ENCODE assay signal across 13 cellular contexts in genomic region chr3:158102660-158103085, GRCh38. TPM values are rescaled to one million over a fixed set of nuclear protein-coding genes. Genes with fewer than 3 reads are reported as not detected.
DNase-seq lines count a peak whose midpoint lies in the region; ATAC-seq lines count a peak whose summit lies in the region.
"Had no signal": no experiment of that assay in that cellular context is flagged by ENCODE, and none has a peak within 500 bp of the region (broad histone marks: within the 10 kb centered on the region; RNA-seq: fewer than 3 reads in every experiment).

No MANE protein-coding gene starts in this region.

- no peak overlapping the region for H3K27ac ChIP-seq in iPS DF 6.9 (ENCODE audit: low read length)
- H3K27ac ChIP-seq: left lung, testis had no signal

- intact Hi-C loops in activated naive CD4-positive, alpha-beta T cell treated with anti-CD3 and anti-CD28 coated beads for 36 hours (cut with micrococcal nuclease), result no loop called here
- intact Hi-C loops in activated CD4-positive, alpha-beta memory T cell treated with anti-CD3 and anti-CD28 coated beads for 36 hours (cut with micrococcal nuclease), result loop anchor here (10.0 kb wide), 1 partner anchor 432 kb away; no protein-coding TSS in a partner anchor

- H3K4me3 ChIP-seq in iPS DF 6.9 (ENCODE audit: low read length), result peak overlapping the region; percentile 19; the same call in 1 of the 2 replicates

- H3K9me3 ChIP-seq in iPS DF 6.9 (ENCODE audit: control insufficient read depth, insufficient read depth, low read length), result no peaks in the 10 kb centered on the region
- H3K9me3 ChIP-seq: left lung, testis had no signal

- H3K4me1 Mint-ChIP-seq in activated naive CD4-positive, alpha-beta T cell treated with anti-CD3 and anti-CD28 coated beads for 36 hours (ENCODE audit: low read depth), result peaks cover 52% of the 10 kb centered on the region
- H3K4me1 Mint-ChIP-seq in activated CD4-positive, alpha-beta memory T cell treated with anti-CD3 and anti-CD28 coated beads for 36 hours (ENCODE audit: low read depth), result peaks cover 47% of the 10 kb centered on the region
- peaks cover 52% of the 10 kb centered on the region for H3K4me1 Mint-ChIP-seq in stimulated activated effector memory CD8-positive, alpha-beta T cell treated with anti-CD3 and anti-CD28 coated beads, Interleukin-12 subunit alpha, Interleukin-12 subunit beta, amount 100 ng/mL, for 72 hours

- H3K36me3 ChIP-seq in iPS DF 6.9 (ENCODE audit: control insufficient read depth, insufficient read depth, low read length), result no peaks in the 10 kb centered on the region
- H3K36me3 ChIP-seq: left lung had no signal

- POLR2A ChIA-PET in activated CD4-positive, alpha-beta memory T cell treated with anti-CD3 and anti-CD28 coated beads for 36 hours (lab: Charles Lee), result no interaction called here

- H3K4me1 ChIP-seq in iPS DF 6.9 (ENCODE audit: control insufficient read depth, insufficient read depth, low read length), result peaks cover 5% of the 10 kb centered on the region; the same call in 1 of the 2 replicates

- no CpG with 5 or more reads among the region's 25 CpGs for WGBS in iPS DF 6.9 (ENCODE audit: insufficient coverage, insufficient read length)

- no peak overlapping the region for H3K27ac Mint-ChIP-seq in activated naive CD4-positive, alpha-beta T cell treated with anti-CD3 and anti-CD28 coated beads for 36 hours
- peak overlapping the region in 1 of 2 donors; percentile 45 for H3K27ac Mint-ChIP-seq in activated naive CD4-positive, alpha-beta T cell treated with anti-CD3 and anti-CD28 coated beads, Interleukin-2, amount 50 U/mL, for 72 hours
- H3K27ac Mint-ChIP-seq in activated CD4-positive, alpha-beta memory T cell treated with anti-CD3 and anti-CD28 coated beads for 36 hours, result peak overlapping the region; percentile 60
- H3K27ac Mint-ChIP-seq in stimulated activated effector memory CD8-positive, alpha-beta T cell treated with anti-CD3 and anti-CD28 coated beads, Interleukin-12 subunit alpha, Interleukin-12 subunit beta, amount 100 ng/mL, for 72 hours, result peak overlapping the region; percentile 43

- peaks cover 65% of the 10 kb centered on the region for H3K27me3 ChIP-seq in iPS DF 6.9 (ENCODE audit: control insufficient read depth, insufficient read depth, low read length)

- CTCF ChIA-PET in activated naive CD4-positive, alpha-beta T cell treated with anti-CD3 and anti-CD28 coated beads for 36 hours (lab: Charles Lee), result no interaction called here
- CTCF ChIA-PET in activated CD4-positive, alpha-beta memory T cell treated with anti-CD3 and anti-CD28 coated beads for 36 hours (lab: Charles Lee), result no interaction called here

- peaks cover 87% of the 10 kb centered on the region for H3K27me3 Mint-ChIP-seq in activated naive CD4-positive, alpha-beta T cell treated with anti-CD3 and anti-CD28 coated beads for 36 hours (ENCODE audit: low read depth)
- peaks cover 82% of the 10 kb centered on the region for H3K27me3 Mint-ChIP-seq in activated CD4-positive, alpha-beta memory T cell treated with anti-CD3 and anti-CD28 coated beads for 36 hours

- peak overlapping the region; percentile 5 for H3K4me3 Mint-ChIP-seq in activated naive CD4-positive, alpha-beta T cell treated with anti-CD3 and anti-CD28 coated beads for 36 hours
- H3K4me3 Mint-ChIP-seq in activated CD4-positive, alpha-beta memory T cell treated with anti-CD3 and anti-CD28 coated beads for 36 hours, result peak overlapping the region; percentile 49
- H3K4me3 Mint-ChIP-seq in stimulated activated effector memory CD8-positive, alpha-beta T cell treated with anti-CD3 and anti-CD28 coated beads, Interleukin-12 subunit alpha, Interleukin-12 subunit beta, amount 100 ng/mL, for 72 hours, result peak overlapping the region; percentile 88

- H3K9me3 Mint-ChIP-seq in activated naive CD4-positive, alpha-beta T cell treated with anti-CD3 and anti-CD28 coated beads for 36 hours, result no peaks in the 10 kb centered on the region
- H3K9me3 Mint-ChIP-seq in activated naive CD4-positive, alpha-beta T cell treated with anti-CD3 and anti-CD28 coated beads, Interleukin-2, amount 50 U/mL, for 72 hours, result peaks cover 0 to 3% of the 10 kb centered on the region in 2 donors
- H3K9me3 Mint-ChIP-seq in activated CD4-positive, alpha-beta memory T cell treated with anti-CD3 and anti-CD28 coated beads for 36 hours, result no peaks in the 10 kb centered on the region
- no peaks in the 10 kb centered on the region for H3K9me3 Mint-ChIP-seq in stimulated activated effector memory CD8-positive, alpha-beta T cell treated with anti-CD3 and anti-CD28 coated beads, Interleukin-12 subunit alpha, Interleukin-12 subunit beta, amount 100 ng/mL, for 72 hours
- H3K9me3 Mint-ChIP-seq: central memory CD8-positive, alpha-beta T cell had no signal

- DNase-seq in activated naive CD4-positive, alpha-beta T cell treated with anti-CD3 and anti-CD28 coated beads for 36 hours, result no peak
- no peak for DNase-seq in activated naive CD4-positive, alpha-beta T cell treated with anti-CD3 and anti-CD28 coated beads, Interleukin-2, amount 50 U/mL, for 72 hours (ENCODE audit: low spot score in 2 of 2)
- DNase-seq in activated CD4-positive, alpha-beta memory T cell treated with anti-CD3 and anti-CD28 coated beads for 36 hours, result no peak
- DNase-seq in iPS DF 6.9 (ENCODE audit: low read depth, low spot score) (no peak), 8988T (no peak), retina (no peak), NCI-H510A treated with DMSO at 0.1 percent for 48 hours (lab: John Stamatoyannopoulos, UW) (no peak)
- no peak for DNase-seq in stimulated activated effector memory CD8-positive, alpha-beta T cell treated with anti-CD3 and anti-CD28 coated beads, Interleukin-12 subunit alpha, Interleukin-12 subunit beta, amount 100 ng/mL, for 72 hours (ENCODE audit: low spot score in 2 of 2)
- DNase-seq: NCI-H2081 had no signal

- H3K36me3 Mint-ChIP-seq in activated naive CD4-positive, alpha-beta T cell treated with anti-CD3 and anti-CD28 coated beads for 36 hours (ENCODE audit: low read depth), result peaks cover 3% of the 10 kb centered on the region
- H3K36me3 Mint-ChIP-seq in activated naive CD4-positive, alpha-beta T cell treated with anti-CD3 and anti-CD28 coated beads, Interleukin-2, amount 50 U/mL, for 72 hours, result peaks cover 7 to 32% of the 10 kb centered on the region in 2 donors
- H3K36me3 Mint-ChIP-seq in activated CD4-positive, alpha-beta memory T cell treated with anti-CD3 and anti-CD28 coated beads for 36 hours, result peaks cover 5% of the 10 kb centered on the region
- peaks cover 34% of the 10 kb centered on the region for H3K36me3 Mint-ChIP-seq in stimulated activated effector memory CD8-positive, alpha-beta T cell treated with anti-CD3 and anti-CD28 coated beads, Interleukin-12 subunit alpha, Interleukin-12 subunit beta, amount 100 ng/mL, for 72 hours

- ATAC-seq in activated naive CD4-positive, alpha-beta T cell treated with anti-CD3 and anti-CD28 coated beads, Interleukin-2, amount 50 U/mL, for 72 hours, result no peak
- ATAC-seq in stimulated activated effector memory CD8-positive, alpha-beta T cell treated with anti-CD3 and anti-CD28 coated beads, Interleukin-12 subunit alpha, Interleukin-12 subunit beta, amount 100 ng/mL, for 72 hours, result no peak

RNA-seq across cellular contexts. Expression of gene SHOX2, which starts 3.5 kb away (rescaled TPM):
- not detected for total RNA-seq in activated naive CD4-positive, alpha-beta T cell treated with anti-CD3 and anti-CD28 coated beads for 36 hours
- not detected for total RNA-seq in activated naive CD4-positive, alpha-beta T cell treated with anti-CD3 and anti-CD28 coated beads, Interleukin-2, amount 50 U/mL, for 72 hours
- not detected for total RNA-seq in activated CD4-positive, alpha-beta memory T cell treated with anti-CD3 and anti-CD28 coated beads for 36 hours
- total RNA-seq: T-helper 1 cell treated with Interleukin-12 subunit alpha and Interleukin-12 subunit beta and Interleukin-4 antibody, amounts not matched to agents 30 ng/mL and 1 ng/mL, for 36 hours had no signal

RNA-seq across cellular contexts. Expression of gene RSRC1, which starts 7.2 kb away (rescaled TPM):
- total RNA-seq in activated naive CD4-positive, alpha-beta T cell treated with anti-CD3 and anti-CD28 coated beads for 36 hours, result 10 to 100 TPM; 48.4 to 50.1 TPM
- 10 to 100 TPM; 25.1 to 47.3 TPM for total RNA-seq in activated naive CD4-positive, alpha-beta T cell treated with anti-CD3 and anti-CD28 coated beads, Interleukin-2, amount 50 U/mL, for 72 hours
- 10 to 100 TPM; 39.4 to 43.8 TPM for total RNA-seq in activated CD4-positive, alpha-beta memory T cell treated with anti-CD3 and anti-CD28 coated beads for 36 hours

Comparison
In these comparisons a context has a peak if more than half of its experiments do, and no peak if none do; other contexts are left out.
1. H3K4me3 Mint-ChIP-seq: peak in every context shown above with its lines; median percentile 88 in stimulated activated effector memory CD8-positive, alpha-beta T cell treated with anti-CD3 and anti-CD28 coated beads, Interleukin-12 subunit alpha, Interleukin-12 subunit beta, amount 100 ng/mL, for 72 hours; 49 in activated CD4-positive, alpha-beta memory T cell treated with anti-CD3 and anti-CD28 coated beads for 36 hours; 5 in activated naive CD4-positive, alpha-beta T cell treated with anti-CD3 and anti-CD28 coated beads for 36 hours.